Comparison of ENCODE assay signal across 1 cellular context in the genomic region with DNA sequence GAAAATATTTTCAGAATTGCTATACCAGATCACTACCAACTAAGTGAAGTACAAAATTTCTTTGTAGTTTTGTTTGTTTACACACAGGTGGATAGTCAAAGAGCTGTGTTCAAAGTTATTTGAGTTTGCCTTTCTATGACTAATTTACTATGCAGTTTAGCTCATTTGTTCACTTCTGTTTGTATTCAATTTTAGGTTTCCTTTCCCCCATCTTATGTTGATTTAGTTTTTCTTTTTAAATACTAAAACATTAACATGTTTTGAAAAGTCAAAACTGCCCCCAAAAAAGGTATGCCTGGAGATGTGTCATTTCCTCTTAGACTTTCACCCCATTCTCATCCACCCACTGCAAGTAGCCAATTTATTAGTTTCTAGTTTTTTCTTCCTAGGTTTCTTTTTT.
A peak's percentile ranks its signal among the peaks of the same experiment; 100 is the strongest.
TF ChIP-seq lines count a peak whose summit lies in the region.

No MANE protein-coding gene starts in this region.

TF ChIP-seq in HepG2, 621 proteins besides CTCF, POLR2A, EP300 and RAD21 (continued from another document and continues in another):
- TF ChIP-seq ZNF431 (CRISPR knock-in tag; IDR thresholded peaks at IDR 0.05; ENCODE audit: borderline replicate concordance, low read depth) (no peak), CBX2 (IDR thresholded peaks at IDR 0.05; ENCODE audit: low read depth, low read length) (no peak), CBX2 (CRISPR knock-in tag; IDR thresholded peaks at IDR 0.05; ENCODE audit: low read depth) (no peak), ZNF317 (CRISPR knock-in tag; IDR thresholded peaks at IDR 0.05) (no peak), ZBTB33 (CRISPR knock-in tag; IDR thresholded peaks at IDR 0.05) (no peak), RFX3 (CRISPR knock-in tag; IDR thresholded peaks at IDR 0.05) (no peak), ZNF451 (CRISPR knock-in tag; IDR thresholded peaks at IDR 0.05) (no peak), ZNF282 (IDR thresholded peaks at IDR 0.05; ENCODE audit: partially characterized antibody) (no peak), ZBTB34 (CRISPR knock-in tag; IDR thresholded peaks at IDR 0.05) (no peak), CEBPZ (IDR thresholded peaks at IDR 0.05; ENCODE audit: low read length) (no peak), NCOA2 (CRISPR knock-in tag; IDR thresholded peaks at IDR 0.05) (peak; percentile 45), KLF16 (CRISPR knock-in tag; IDR thresholded peaks at IDR 0.05) (no peak), IRF1 (CRISPR knock-in tag; IDR thresholded peaks at IDR 0.05; ENCODE audit: low read depth) (no peak), ELF3 (CRISPR knock-in tag; IDR thresholded peaks at IDR 0.05) (0 out of 2 replicates have a peak, but pooled peaks have one; percentile 40), FOXP4 (CRISPR knock-in tag; IDR thresholded peaks at IDR 0.05) (peak; percentile 64), GLI4 (CRISPR knock-in tag; IDR thresholded peaks at IDR 0.05; ENCODE audit: borderline replicate concordance) (no peak), NPAS2 (CRISPR knock-in tag; IDR thresholded peaks at IDR 0.05; ENCODE audit: borderline replicate concordance) (no peak), NRL (CRISPR knock-in tag; IDR thresholded peaks at IDR 0.05; ENCODE audit: borderline replicate concordance) (no peak), ZUFSP (CRISPR knock-in tag; IDR thresholded peaks at IDR 0.05; ENCODE audit: borderline replicate concordance) (no peak), ZNF792 (CRISPR knock-in tag; IDR thresholded peaks at IDR 0.05) (no peak), KMT2B (CRISPR knock-in tag; IDR thresholded peaks at IDR 0.05) (no peak), FOSL1 (CRISPR knock-in tag; IDR thresholded peaks at IDR 0.05; ENCODE audit: borderline replicate concordance) (peak; percentile 33; the same call in 1 of the 2 replicates), XRCC5 (optimal IDR thresholded peaks at IDR 0.05; ENCODE audit: low read length) (no peak), ZNF616 (CRISPR knock-in tag; IDR thresholded peaks at IDR 0.05; ENCODE audit: low read depth) (no peak), KLF11 (CRISPR knock-in tag; IDR thresholded peaks at IDR 0.05) (no peak), ZNF484 (CRISPR knock-in tag; IDR thresholded peaks at IDR 0.05; ENCODE audit: borderline replicate concordance, low read depth) (no peak)
- TF ChIP-seq, protein P1, sequence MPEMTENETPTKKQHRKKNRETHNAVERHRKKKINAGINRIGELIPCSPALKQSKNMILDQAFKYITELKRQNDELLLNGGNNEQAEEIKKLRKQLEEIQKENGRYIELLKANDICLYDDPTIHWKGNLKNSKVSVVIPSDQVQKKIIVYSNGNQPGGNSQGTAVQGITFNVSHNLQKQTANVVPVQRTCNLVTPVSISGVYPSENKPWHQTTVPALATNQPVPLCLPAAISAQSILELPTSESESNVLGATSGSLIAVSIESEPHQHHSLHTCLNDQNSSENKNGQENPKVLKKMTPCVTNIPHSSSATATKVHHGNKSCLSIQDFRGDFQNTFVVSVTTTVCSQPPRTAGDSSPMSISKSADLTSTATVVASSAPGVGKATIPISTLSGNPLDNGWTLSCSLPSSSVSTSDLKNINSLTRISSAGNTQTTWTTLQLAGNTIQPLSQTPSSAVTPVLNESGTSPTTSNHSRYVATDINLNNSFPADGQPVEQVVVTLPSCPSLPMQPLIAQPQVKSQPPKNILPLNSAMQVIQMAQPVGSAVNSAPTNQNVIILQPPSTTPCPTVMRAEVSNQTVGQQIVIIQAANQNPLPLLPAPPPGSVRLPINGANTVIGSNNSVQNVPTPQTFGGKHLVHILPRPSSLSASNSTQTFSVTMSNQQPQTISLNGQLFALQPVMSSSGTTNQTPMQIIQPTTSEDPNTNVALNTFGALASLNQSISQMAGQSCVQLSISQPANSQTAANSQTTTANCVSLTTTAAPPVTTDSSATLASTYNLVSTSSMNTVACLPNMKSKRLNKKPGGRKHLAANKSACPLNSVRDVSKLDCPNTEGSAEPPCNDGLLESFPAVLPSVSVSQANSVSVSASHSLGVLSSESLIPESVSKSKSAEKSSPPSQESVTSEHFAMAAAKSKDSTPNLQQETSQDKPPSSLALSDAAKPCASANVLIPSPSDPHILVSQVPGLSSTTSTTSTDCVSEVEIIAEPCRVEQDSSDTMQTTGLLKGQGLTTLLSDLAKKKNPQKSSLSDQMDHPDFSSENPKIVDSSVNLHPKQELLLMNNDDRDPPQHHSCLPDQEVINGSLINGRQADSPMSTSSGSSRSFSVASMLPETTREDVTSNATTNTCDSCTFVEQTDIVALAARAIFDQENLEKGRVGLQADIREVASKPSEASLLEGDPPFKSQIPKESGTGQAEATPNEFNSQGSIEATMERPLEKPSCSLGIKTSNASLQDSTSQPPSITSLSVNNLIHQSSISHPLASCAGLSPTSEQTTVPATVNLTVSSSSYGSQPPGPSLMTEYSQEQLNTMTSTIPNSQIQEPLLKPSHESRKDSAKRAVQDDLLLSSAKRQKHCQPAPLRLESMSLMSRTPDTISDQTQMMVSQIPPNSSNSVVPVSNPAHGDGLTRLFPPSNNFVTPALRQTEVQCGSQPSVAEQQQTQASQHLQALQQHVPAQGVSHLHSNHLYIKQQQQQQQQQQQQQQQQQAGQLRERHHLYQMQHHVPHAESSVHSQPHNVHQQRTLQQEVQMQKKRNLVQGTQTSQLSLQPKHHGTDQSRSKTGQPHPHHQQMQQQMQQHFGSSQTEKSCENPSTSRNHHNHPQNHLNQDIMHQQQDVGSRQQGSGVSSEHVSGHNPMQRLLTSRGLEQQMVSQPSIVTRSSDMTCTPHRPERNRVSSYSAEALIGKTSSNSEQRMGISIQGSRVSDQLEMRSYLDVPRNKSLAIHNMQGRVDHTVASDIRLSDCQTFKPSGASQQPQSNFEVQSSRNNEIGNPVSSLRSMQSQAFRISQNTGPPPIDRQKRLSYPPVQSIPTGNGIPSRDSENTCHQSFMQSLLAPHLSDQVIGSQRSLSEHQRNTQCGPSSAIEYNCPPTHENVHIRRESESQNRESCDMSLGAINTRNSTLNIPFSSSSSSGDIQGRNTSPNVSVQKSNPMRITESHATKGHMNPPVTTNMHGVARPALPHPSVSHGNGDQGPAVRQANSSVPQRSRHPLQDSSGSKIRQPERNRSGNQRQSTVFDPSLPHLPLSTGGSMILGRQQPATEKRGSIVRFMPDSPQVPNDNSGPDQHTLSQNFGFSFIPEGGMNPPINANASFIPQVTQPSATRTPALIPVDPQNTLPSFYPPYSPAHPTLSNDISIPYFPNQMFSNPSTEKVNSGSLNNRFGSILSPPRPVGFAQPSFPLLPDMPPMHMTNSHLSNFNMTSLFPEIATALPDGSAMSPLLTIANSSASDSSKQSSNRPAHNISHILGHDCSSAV (CRISPR knock-in tag; IDR thresholded peaks at IDR 0.05; ENCODE audit: borderline replicate concordance), result no peak
- TF ChIP-seq, protein P2, sequence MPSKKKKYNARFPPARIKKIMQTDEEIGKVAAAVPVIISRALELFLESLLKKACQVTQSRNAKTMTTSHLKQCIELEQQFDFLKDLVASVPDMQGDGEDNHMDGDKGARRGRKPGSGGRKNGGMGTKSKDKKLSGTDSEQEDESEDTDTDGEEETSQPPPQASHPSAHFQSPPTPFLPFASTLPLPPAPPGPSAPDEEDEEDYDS (CRISPR knock-in tag; IDR thresholded peaks at IDR 0.05), result no peak
- TF ChIP-seq, protein P3, sequence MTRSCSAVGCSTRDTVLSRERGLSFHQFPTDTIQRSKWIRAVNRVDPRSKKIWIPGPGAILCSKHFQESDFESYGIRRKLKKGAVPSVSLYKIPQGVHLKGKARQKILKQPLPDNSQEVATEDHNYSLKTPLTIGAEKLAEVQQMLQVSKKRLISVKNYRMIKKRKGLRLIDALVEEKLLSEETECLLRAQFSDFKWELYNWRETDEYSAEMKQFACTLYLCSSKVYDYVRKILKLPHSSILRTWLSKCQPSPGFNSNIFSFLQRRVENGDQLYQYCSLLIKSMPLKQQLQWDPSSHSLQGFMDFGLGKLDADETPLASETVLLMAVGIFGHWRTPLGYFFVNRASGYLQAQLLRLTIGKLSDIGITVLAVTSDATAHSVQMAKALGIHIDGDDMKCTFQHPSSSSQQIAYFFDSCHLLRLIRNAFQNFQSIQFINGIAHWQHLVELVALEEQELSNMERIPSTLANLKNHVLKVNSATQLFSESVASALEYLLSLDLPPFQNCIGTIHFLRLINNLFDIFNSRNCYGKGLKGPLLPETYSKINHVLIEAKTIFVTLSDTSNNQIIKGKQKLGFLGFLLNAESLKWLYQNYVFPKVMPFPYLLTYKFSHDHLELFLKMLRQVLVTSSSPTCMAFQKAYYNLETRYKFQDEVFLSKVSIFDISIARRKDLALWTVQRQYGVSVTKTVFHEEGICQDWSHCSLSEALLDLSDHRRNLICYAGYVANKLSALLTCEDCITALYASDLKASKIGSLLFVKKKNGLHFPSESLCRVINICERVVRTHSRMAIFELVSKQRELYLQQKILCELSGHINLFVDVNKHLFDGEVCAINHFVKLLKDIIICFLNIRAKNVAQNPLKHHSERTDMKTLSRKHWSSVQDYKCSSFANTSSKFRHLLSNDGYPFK (CRISPR knock-in tag; IDR thresholded peaks at IDR 0.05; ENCODE audit: borderline replicate concordance), result no peak
